In genomic region chr10:116692225-116692624, GRCh38 we compare ENCODE assay signal across 20 cellular contexts. TPM values are rescaled to one million over a fixed set of nuclear protein-coding genes. Genes with fewer than 3 reads are reported as not detected.
DNase-seq lines count a peak whose midpoint lies in the region; TF ChIP-seq lines count a peak whose summit lies in the region.
"Had no signal": no experiment of that assay in that cellular context is flagged by ENCODE, and none has a peak within 500 bp of the region (broad histone marks: within the 10 kb centered on the region; RNA-seq: fewer than 3 reads in every experiment).

No MANE protein-coding gene starts in this region.

- DNase-seq in caudate nucleus (lab: John Stamatoyannopoulos, UW) (no peak), thyroid gland (peak in 1 of 2 donors; percentile 14), NCI-H2227 (lab: John Stamatoyannopoulos, UW; ENCODE audit: unreplicated experiment) (no peak), osteoblast (ENCODE audit: insufficient read length, low spot score, missing footprints) (no peak)
- DNase-seq in activated CD8-positive, alpha-beta memory T cell treated with anti-CD3 and anti-CD28 coated beads, Interleukin-2, amount 50 U/mL, for 48 hours = no peak
- DNase-seq: BE2C, DMS53, GDM1, GOT3, IMR-90, MV-4-11, NCI-H1694, NCI-H2081, NCI-H2171, NCI-H446, NCI-H526, OCI-M1, SHP77 had no signal

- no peaks in the 10 kb centered on the region for H3K9me3 Mint-ChIP-seq in nephron

- no peak overlapping the region for H3K4me2 ChIP-seq in osteoblast (ENCODE audit: insufficient read depth, low read length)

- H3K79me2 ChIP-seq in osteoblast (ENCODE audit: insufficient read depth, low read length) = no peaks in the 10 kb centered on the region

- H3K9me3 ChIP-seq in HEK293 (ENCODE audit: control insufficient read depth, insufficient read depth, low read depth, low read length) (no peaks in the 10 kb centered on the region), thyroid gland (no peaks in the 10 kb centered on the region), osteoblast (ENCODE audit: low read depth, low read length) (no peaks in the 10 kb centered on the region)
- H3K9me3 ChIP-seq: BE2C had no signal

- H3K4me3 ChIP-seq in HEK293 (ENCODE audit: low read depth, low read length) (no peak overlapping the region), thyroid gland (replicated peaks in 1 of 3) (no peak overlapping the region), osteoblast (ENCODE audit: insufficient read depth, low read length) (no peak overlapping the region)

- 85 to 91% methylated on average over 4 to 7 of the region's 8 CpGs for whole genome bisulfite sequencing in thyroid gland, 2 donors

- H3K4me3 Mint-ChIP-seq in nephron = no peak overlapping the region

- CTCF ChIA-PET in HEK293 (lab: Yijun Ruan, JAX) = interaction anchor here (0.6 to 2.3 kb wide), 6 partner anchors 9 to 524 kb away, joined by 3 to 13 read pairs (median 4); no protein-coding TSS in a partner anchor

- peaks cover 12% of the 10 kb centered on the region for H3K27me3 Mint-ChIP-seq in nephron (ENCODE audit: low read depth)

- intact Hi-C loops in thyroid gland (cut with DNase I) = loop anchor here (10.0 kb wide), 1 partner anchor 53 kb away; the partner anchor contains the start of gene HSPA12A

- H3K4me1 ChIP-seq in HEK293 (ENCODE audit: control insufficient read depth, insufficient read depth, low read length) (no peaks in the 10 kb centered on the region), thyroid gland (peaks cover 42 to 75% of the 10 kb centered on the region in 2 donors), osteoblast (ENCODE audit: insufficient read depth, low read length) (peaks cover 18% of the 10 kb centered on the region)
- H3K4me1 ChIP-seq: BE2C had no signal

- TF ChIP-seq CTCF in HEK293 (tag by site-specific recombination; IDR thresholded peaks at IDR 0.05) (no peak), nephron (IDR thresholded peaks at IDR 0.05; ENCODE audit: unreplicated experiment in 3 of 3) (no peak), thyroid gland (IDR thresholded peaks at IDR 0.05) (no peak), osteoblast (IDR thresholded peaks at IDR 0.05; ENCODE audit: extremely low read depth, low read depth, low read length) (no peak)

- no peak for TF ChIP-seq POLR2A in thyroid gland (IDR thresholded peaks at IDR 0.05)

- peaks cover 34% of the 10 kb centered on the region for H3K36me3 Mint-ChIP-seq in nephron (ENCODE audit: low read depth)

- H3K27ac ChIP-seq in HEK293 (ENCODE audit: extremely low read depth, low read depth, low read length) (no peak overlapping the region), caudate nucleus (ENCODE audit: low read depth, low read length) (peak overlapping the region; percentile 70), thyroid gland (peak overlapping the region; percentile 35 to 92 (median 81)), osteoblast (ENCODE audit: low read depth, low read length) (no peak overlapping the region)

- POLR2A ChIA-PET in HEK293 (lab: Yijun Ruan, JAX) = interaction anchor here (0.5 to 0.8 kb wide), 2 partner anchors 10 to 29 kb away, joined by 4 read pairs; no protein-coding TSS in a partner anchor

- no peaks in the 10 kb centered on the region for H4K20me1 ChIP-seq in osteoblast (ENCODE audit: insufficient read depth, low read length)

- H3K27me3 ChIP-seq in thyroid gland = no peaks in the 10 kb centered on the region
- no peaks in the 10 kb centered on the region for H3K27me3 ChIP-seq in osteoblast (ENCODE audit: insufficient read depth, low read length)
- H3K27me3 ChIP-seq: BE2C had no signal

- peaks cover 78% of the 10 kb centered on the region for H3K4me1 Mint-ChIP-seq in nephron

- peak overlapping the region in 2 of 3 experiments; percentile 31 to 95 for H3K27ac Mint-ChIP-seq in nephron

- H3K36me3 ChIP-seq in HEK293 (ENCODE audit: control insufficient read depth in 2 of 2, insufficient read depth in 1 of 2, low read length in 2 of 2) (peaks cover 0 to 20% of the 10 kb centered on the region in 2 experiments; a peak in 1 of 3 replicates), thyroid gland (no peaks in the 10 kb centered on the region), osteoblast (ENCODE audit: insufficient read depth, low read length) (peaks cover 8% of the 10 kb centered on the region)
- H3K36me3 ChIP-seq: BE2C had no signal

- H2AFZ ChIP-seq in osteoblast (ENCODE audit: low read length) = no peak overlapping the region

TF ChIP-seq in HEK293, 187 proteins besides CTCF, POLR2A, EP300 and RAD21:
- TF ChIP-seq KLF1 (tag by site-specific recombination; IDR thresholded peaks at IDR 0.05) = 0 out of 2 replicates have a peak, but pooled peaks have one; percentile 31
- no peak for TF ChIP-seq ZNF394 (tag by site-specific recombination; IDR thresholded peaks at IDR 0.05; ENCODE audit: borderline replicate concordance)
- no peak for TF ChIP-seq ZNF626 (tag by site-specific recombination; IDR thresholded peaks at IDR 0.05)
- peak; percentile 75; the same call in 1 of the 2 replicates for TF ChIP-seq SCRT1 (tag by site-specific recombination; IDR thresholded peaks at IDR 0.05; ENCODE audit: borderline replicate concordance)
- TF ChIP-seq ZNF19 (tag by site-specific recombination; IDR thresholded peaks at IDR 0.05; ENCODE audit: low read depth) = no peak
- peak; percentile 67; the same call in 1 of the 2 replicates for TF ChIP-seq GLIS1 (tag by site-specific recombination; IDR thresholded peaks at IDR 0.05)
- TF ChIP-seq ZFHX2 (tag by site-specific recombination; conservative IDR thresholded peaks at IDR 0.05) = 0 out of 2 replicates have a peak, but pooled peaks have one; percentile 9
- TF ChIP-seq, protein P1, sequence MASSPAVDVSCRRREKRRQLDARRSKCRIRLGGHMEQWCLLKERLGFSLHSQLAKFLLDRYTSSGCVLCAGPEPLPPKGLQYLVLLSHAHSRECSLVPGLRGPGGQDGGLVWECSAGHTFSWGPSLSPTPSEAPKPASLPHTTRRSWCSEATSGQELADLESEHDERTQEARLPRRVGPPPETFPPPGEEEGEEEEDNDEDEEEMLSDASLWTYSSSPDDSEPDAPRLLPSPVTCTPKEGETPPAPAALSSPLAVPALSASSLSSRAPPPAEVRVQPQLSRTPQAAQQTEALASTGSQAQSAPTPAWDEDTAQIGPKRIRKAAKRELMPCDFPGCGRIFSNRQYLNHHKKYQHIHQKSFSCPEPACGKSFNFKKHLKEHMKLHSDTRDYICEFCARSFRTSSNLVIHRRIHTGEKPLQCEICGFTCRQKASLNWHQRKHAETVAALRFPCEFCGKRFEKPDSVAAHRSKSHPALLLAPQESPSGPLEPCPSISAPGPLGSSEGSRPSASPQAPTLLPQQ (tag by site-specific recombination; IDR thresholded peaks at IDR 0.05) = no peak
- peak; percentile 86 for TF ChIP-seq SCRT2 (tag by site-specific recombination; IDR thresholded peaks at IDR 0.05)
- TF ChIP-seq, protein P2, sequence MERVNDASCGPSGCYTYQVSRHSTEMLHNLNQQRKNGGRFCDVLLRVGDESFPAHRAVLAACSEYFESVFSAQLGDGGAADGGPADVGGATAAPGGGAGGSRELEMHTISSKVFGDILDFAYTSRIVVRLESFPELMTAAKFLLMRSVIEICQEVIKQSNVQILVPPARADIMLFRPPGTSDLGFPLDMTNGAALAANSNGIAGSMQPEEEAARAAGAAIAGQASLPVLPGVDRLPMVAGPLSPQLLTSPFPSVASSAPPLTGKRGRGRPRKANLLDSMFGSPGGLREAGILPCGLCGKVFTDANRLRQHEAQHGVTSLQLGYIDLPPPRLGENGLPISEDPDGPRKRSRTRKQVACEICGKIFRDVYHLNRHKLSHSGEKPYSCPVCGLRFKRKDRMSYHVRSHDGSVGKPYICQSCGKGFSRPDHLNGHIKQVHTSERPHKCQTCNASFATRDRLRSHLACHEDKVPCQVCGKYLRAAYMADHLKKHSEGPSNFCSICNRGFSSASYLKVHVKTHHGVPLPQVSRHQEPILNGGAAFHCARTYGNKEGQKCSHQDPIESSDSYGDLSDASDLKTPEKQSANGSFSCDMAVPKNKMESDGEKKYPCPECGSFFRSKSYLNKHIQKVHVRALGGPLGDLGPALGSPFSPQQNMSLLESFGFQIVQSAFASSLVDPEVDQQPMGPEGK (tag by site-specific recombination; IDR thresholded peaks at IDR 0.05) = no peak

RNA-seq across cellular contexts. Expression of gene HSPA12A, which starts 50.1 kb away (rescaled TPM):
- total RNA-seq in thyroid gland = 10 to 100 TPM; 22.6 to 37.3 (median 34.6) TPM
- 10.0 and 10.9 TPM in 2 replicates for total RNA-seq in osteoblast

Comparison
In these comparisons a context has a peak if more than half of its experiments do, and no peak if none do; other contexts are left out.
1. H3K27ac ChIP-seq: peak in caudate nucleus (single experiment) and thyroid gland (3 of 3); none in HEK293 (single experiment) and osteoblast (single experiment).